17 cellular contexts compared by ENCODE assay signal in the genomic region with DNA sequence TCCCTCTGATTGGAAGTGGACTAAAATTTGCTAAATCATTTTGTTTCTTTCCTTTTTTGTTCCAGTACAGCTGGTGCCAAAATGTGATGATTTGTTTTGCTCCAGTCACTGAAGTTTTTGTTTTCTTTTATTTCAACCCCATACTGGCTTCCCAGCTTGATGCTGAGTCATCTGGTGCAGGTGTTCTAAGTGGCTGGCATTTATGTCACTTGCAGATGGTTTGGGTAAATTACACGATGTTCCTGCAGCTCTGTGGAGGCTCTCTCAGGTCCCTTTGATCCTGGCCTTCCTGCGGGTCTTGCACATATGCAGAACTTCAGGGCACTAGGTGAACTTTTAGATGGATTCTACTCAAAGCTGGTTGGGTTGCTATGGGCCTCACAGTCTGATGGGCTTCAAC.
DNase-seq lines count a peak whose midpoint lies in the region; ATAC-seq lines count a peak whose summit lies in the region.
"Had no signal": no experiment of that assay in that cellular context is flagged by ENCODE, and none has a peak within 500 bp of the region (broad histone marks: within the 10 kb centered on the region; RNA-seq: fewer than 3 reads in every experiment).

No MANE protein-coding gene starts in this region.

- DNase-seq in NCI-H1105 treated with DMSO at 0.1 percent for 48 hours (lab: John Stamatoyannopoulos, UW), result peak; percentile 18
- DNase-seq in NCI-H1105 (lab: John Stamatoyannopoulos, UW), result no peak
- DNase-seq in DMS53 treated with DMSO at 0.1 percent for 48 hours (lab: John Stamatoyannopoulos, UW; ENCODE audit: unreplicated experiment), result peak; percentile 74
- peak; percentile 14 for DNase-seq in NCI-H345 (lab: John Stamatoyannopoulos, UW)
- peak; percentile 58 for DNase-seq in SW480 (ENCODE audit: low spot score)
- DNase-seq in stimulated activated naive CD4-positive, alpha-beta T cell treated with Interleukin-2 at 50 U/mL for 16 hours (lab: John Stamatoyannopoulos, UW), result no peak
- DNase-seq in anterior cingulate cortex (lab: John Stamatoyannopoulos, UW), result no peak
- DNase-seq: BE2C; CD4-positive, alpha-beta T cell; DMS79 treated with DMSO at 0.1 percent for 48 hours; H9; IMR-90; Kasumi-1; NCI-H187; NCI-H524 treated with DMSO at 0.1 percent for 48 hours; T-helper 1 cell had no signal

- no peak for ATAC-seq in GM18502 (IDR thresholded peaks at IDR 0.05; ENCODE audit: poor library complexity, unreplicated experiment)

Comparison
In these comparisons a context has a peak if more than half of its experiments do, and no peak if none do; other contexts are left out.
1. DNase-seq: peak in NCI-H1105 treated with DMSO at 0.1 percent for 48 hours (single experiment), DMS53 treated with DMSO at 0.1 percent for 48 hours (single experiment), NCI-H345 (single experiment) and SW480 (single experiment); none in NCI-H1105 (single experiment), stimulated activated naive CD4-positive, alpha-beta T cell treated with Interleukin-2 at 50 U/mL for 16 hours (single experiment) and anterior cingulate cortex (0 of 58).